Comparison of ENCODE assay signal across 8 cellular contexts in the genomic region with DNA sequence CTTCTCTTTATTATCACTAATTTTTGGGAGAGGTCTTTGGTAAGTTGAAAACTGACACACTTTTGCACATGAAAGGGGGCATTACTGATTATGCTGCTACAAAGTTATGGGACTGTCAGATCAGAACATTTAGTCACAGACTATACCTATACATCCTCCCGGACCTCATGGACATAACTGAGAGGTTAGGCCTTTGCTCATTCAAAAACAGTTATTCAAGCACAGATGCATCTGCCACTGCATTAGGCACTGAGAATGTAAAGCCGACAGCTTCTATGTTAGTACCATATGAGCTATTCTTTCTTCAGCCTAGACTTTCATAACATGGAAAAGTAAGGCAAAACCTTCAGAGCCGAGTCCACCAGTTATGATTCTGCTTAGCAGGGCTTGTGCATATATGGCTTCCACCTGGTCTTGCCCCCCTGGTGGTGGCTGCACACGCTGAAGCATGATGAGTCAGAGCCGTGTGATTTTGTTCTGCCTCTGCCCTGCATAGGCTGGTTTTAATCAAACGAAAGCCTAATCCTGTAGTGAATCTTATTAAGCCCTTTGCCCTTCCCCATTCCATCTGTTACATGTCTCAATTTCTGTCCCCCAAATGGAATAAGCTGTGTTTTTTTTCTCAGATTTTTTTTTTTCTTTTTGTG. TPM values are rescaled to one million over a fixed set of nuclear protein-coding genes. Genes with fewer than 3 reads are reported as not detected.
DNase-seq lines count a peak whose midpoint lies in the region; ATAC-seq and TF ChIP-seq lines count a peak whose summit lies in the region.

No MANE protein-coding gene starts in this region.

- ATAC-seq in activated CD8-positive, alpha-beta T cell treated with anti-CD3 and anti-CD28 coated beads for 36 hours: peak; percentile 82
- ATAC-seq in activated CD8-positive, alpha-beta T cell treated with anti-CD3 and anti-CD28 coated beads, Interleukin-2, amount 10 ng/mL, durations not matched to agents 7 days and 5 days: no peak

- no peaks in the 10 kb centered on the region for H3K79me2 ChIP-seq in MM.1S (ENCODE audit: low read length)

- POLR2A ChIA-PET in activated CD8-positive, alpha-beta T cell treated with anti-CD3 and anti-CD28 coated beads for 36 hours (lab: Charles Lee): interaction anchor here (1.0 kb wide), 1 partner anchor 15 kb away, joined by 4 read pairs; no protein-coding TSS in a partner anchor
- POLR2A ChIA-PET in activated CD8-positive, alpha-beta T cell treated with anti-CD3 and anti-CD28 coated beads, Interleukin-2, amount 10 ng/mL, durations not matched to agents 7 days and 5 days (lab: Charles Lee): no interaction called here

- no peaks in the 10 kb centered on the region for H3K9me2 ChIP-seq in MM.1S (replicated peaks; ENCODE audit: insufficient read depth, low read length)

- H3K27ac ChIP-seq in adrenal gland (peak overlapping the region in 3 of 5 donors; percentile 15 to 54 (median 40)), temporal lobe (ENCODE audit: low read depth, low read length) (peak overlapping the region; percentile 2), MM.1S (ENCODE audit: low read length) (no peak overlapping the region)

- H3K4me2 ChIP-seq in MM.1S (ENCODE audit: low read depth, low read length): no peak overlapping the region

- CTCF ChIA-PET in activated CD8-positive, alpha-beta T cell treated with anti-CD3 and anti-CD28 coated beads for 36 hours (lab: Charles Lee): interaction anchor here (0.6 to 2.2 kb wide), 9 partner anchors 13 to 155 kb away, joined by 3 to 7 read pairs (median 4); no protein-coding TSS in a partner anchor
- CTCF ChIA-PET in activated CD8-positive, alpha-beta T cell treated with anti-CD3 and anti-CD28 coated beads, Interleukin-2, amount 10 ng/mL, durations not matched to agents 7 days and 5 days (lab: Charles Lee): no interaction called here

- H3K4me3 ChIP-seq in adrenal gland (no peak overlapping the region), MM.1S (ENCODE audit: low read length) (no peak overlapping the region)

- no peak overlapping the region for H3K27ac Mint-ChIP-seq in activated CD8-positive, alpha-beta T cell treated with anti-CD3 and anti-CD28 coated beads for 36 hours
- H3K27ac Mint-ChIP-seq in activated CD8-positive, alpha-beta T cell treated with anti-CD3 and anti-CD28 coated beads, Interleukin-2, amount 10 ng/mL, durations not matched to agents 7 days and 5 days: no peak overlapping the region

- TF ChIP-seq POLR2A in adrenal gland (IDR thresholded peaks at IDR 0.05): no peak

- no peaks in the 10 kb centered on the region for H3K36me3 Mint-ChIP-seq in activated CD8-positive, alpha-beta T cell treated with anti-CD3 and anti-CD28 coated beads for 36 hours (ENCODE audit: low read depth)
- no peaks in the 10 kb centered on the region for H3K36me3 Mint-ChIP-seq in activated CD8-positive, alpha-beta T cell treated with anti-CD3 and anti-CD28 coated beads, Interleukin-2, amount 10 ng/mL, durations not matched to agents 7 days and 5 days (ENCODE audit: low read depth)

- intact Hi-C loops in activated CD8-positive, alpha-beta T cell treated with anti-CD3 and anti-CD28 coated beads for 36 hours (cut with micrococcal nuclease): no loop called here
- intact Hi-C loops in adrenal gland (cut with DNase I): no loop called here

- no peaks in the 10 kb centered on the region for H3K36me3 ChIP-seq in adrenal gland (replicated peaks in 1 of 2)
- no peaks in the 10 kb centered on the region for H3K36me3 ChIP-seq in MM.1S (replicated peaks; ENCODE audit: insufficient read depth, low read length)

- no peaks in the 10 kb centered on the region for H4K20me1 ChIP-seq in MM.1S (ENCODE audit: insufficient read depth, low read length)

- H3K4me1 Mint-ChIP-seq in activated CD8-positive, alpha-beta T cell treated with anti-CD3 and anti-CD28 coated beads for 36 hours (ENCODE audit: low read depth): no peaks in the 10 kb centered on the region
- no peaks in the 10 kb centered on the region for H3K4me1 Mint-ChIP-seq in activated CD8-positive, alpha-beta T cell treated with anti-CD3 and anti-CD28 coated beads, Interleukin-2, amount 10 ng/mL, durations not matched to agents 7 days and 5 days (ENCODE audit: low read depth)

- H3K27me3 ChIP-seq in adrenal gland (no peaks in the 10 kb centered on the region), MM.1S (replicated peaks; ENCODE audit: insufficient read depth, low read length) (no peaks in the 10 kb centered on the region)

- H3K27me3 Mint-ChIP-seq in activated CD8-positive, alpha-beta T cell treated with anti-CD3 and anti-CD28 coated beads for 36 hours: peaks cover 2% of the 10 kb centered on the region
- no peaks in the 10 kb centered on the region for H3K27me3 Mint-ChIP-seq in activated CD8-positive, alpha-beta T cell treated with anti-CD3 and anti-CD28 coated beads, Interleukin-2, amount 10 ng/mL, durations not matched to agents 7 days and 5 days (ENCODE audit: low read depth)

- H3F3A ChIP-seq in MM.1S (ENCODE audit: insufficient read depth, low read length): no peaks in the 10 kb centered on the region

- peaks cover 12 to 16% of the 10 kb centered on the region in 2 donors for H3K4me1 ChIP-seq in adrenal gland (replicated peaks in 1 of 2)
- no peaks in the 10 kb centered on the region for H3K4me1 ChIP-seq in MM.1S (ENCODE audit: low read length)

- H3K9me3 ChIP-seq in adrenal gland (replicated peaks in 1 of 3): no peaks in the 10 kb centered on the region
- no peaks in the 10 kb centered on the region for H3K9me3 ChIP-seq in MM.1S (replicated peaks; ENCODE audit: insufficient read depth, low read length)

- DNase-seq in activated CD8-positive, alpha-beta T cell treated with anti-CD3 and anti-CD28 coated beads for 36 hours: peak; percentile 48
- DNase-seq in activated CD8-positive, alpha-beta T cell treated with anti-CD3 and anti-CD28 coated beads, Interleukin-2, amount 10 ng/mL, durations not matched to agents 7 days and 5 days: no peak
- DNase-seq in NCI-H2081 treated with DMSO at 0.1 percent for 48 hours (lab: John Stamatoyannopoulos, UW) (peak; percentile 15), adrenal gland (peak; percentile 51 to 74 (median 70)), inferior parietal cortex (ENCODE audit: extremely low spot score) (peak; percentile 49), MM.1S (no peak)
- no peak for DNase-seq in effector CD4-positive, alpha-beta T cell

- H3K9ac ChIP-seq in MM.1S (ENCODE audit: low read length): no peak overlapping the region

- H3K4me3 Mint-ChIP-seq in activated CD8-positive, alpha-beta T cell treated with anti-CD3 and anti-CD28 coated beads for 36 hours: no peak overlapping the region
- H3K4me3 Mint-ChIP-seq in activated CD8-positive, alpha-beta T cell treated with anti-CD3 and anti-CD28 coated beads, Interleukin-2, amount 10 ng/mL, durations not matched to agents 7 days and 5 days: no peak overlapping the region

- TF ChIP-seq CTCF in activated CD8-positive, alpha-beta T cell treated with anti-CD3 and anti-CD28 coated beads for 36 hours (IDR thresholded peaks at IDR 0.05): peak; percentile 39
- TF ChIP-seq CTCF in adrenal gland (IDR thresholded peaks at IDR 0.05) (peak; percentile 21 to 57 (median 50)), MM.1S (IDR thresholded peaks at IDR 0.05; ENCODE audit: low read length) (no peak)

- whole genome bisulfite sequencing in adrenal gland, 4 donors: 32 to 59% (median 53%) methylated on average over 5 to 6 of the region's 6 CpGs

- H3K9me3 Mint-ChIP-seq in activated CD8-positive, alpha-beta T cell treated with anti-CD3 and anti-CD28 coated beads for 36 hours: no peaks in the 10 kb centered on the region
- no peaks in the 10 kb centered on the region for H3K9me3 Mint-ChIP-seq in activated CD8-positive, alpha-beta T cell treated with anti-CD3 and anti-CD28 coated beads, Interleukin-2, amount 10 ng/mL, durations not matched to agents 7 days and 5 days (ENCODE audit: insufficient read depth)

- H2AFZ ChIP-seq in MM.1S (ENCODE audit: low read length): no peak overlapping the region

RNA-seq across cellular contexts. Expression of gene RNU6-8, which starts 21.8 kb away (rescaled TPM):
- not detected for total RNA-seq in activated CD8-positive, alpha-beta T cell treated with anti-CD3 and anti-CD28 coated beads for 36 hours
- total RNA-seq in activated CD8-positive, alpha-beta T cell treated with anti-CD3 and anti-CD28 coated beads, Interleukin-2, amount 10 ng/mL, durations not matched to agents 7 days and 5 days: not detected
- total RNA-seq in adrenal gland (not detected), temporal lobe (not detected)
- polyA plus RNA-seq in adrenal gland: not detected

RNA-seq across cellular contexts. Expression of gene RNU6-7, which starts 23.0 kb away (rescaled TPM):
- total RNA-seq in activated CD8-positive, alpha-beta T cell treated with anti-CD3 and anti-CD28 coated beads for 36 hours: not detected
- total RNA-seq in activated CD8-positive, alpha-beta T cell treated with anti-CD3 and anti-CD28 coated beads, Interleukin-2, amount 10 ng/mL, durations not matched to agents 7 days and 5 days: not detected
- total RNA-seq in adrenal gland (not detected), temporal lobe (not detected)
- not detected for polyA plus RNA-seq in adrenal gland

Comparison
In these comparisons a context has a peak if more than half of its experiments do, and no peak if none do; other contexts are left out.
1. DNase-seq: peak in activated CD8-positive, alpha-beta T cell treated with anti-CD3 and anti-CD28 coated beads for 36 hours (single experiment), NCI-H2081 treated with DMSO at 0.1 percent for 48 hours (single experiment), adrenal gland (7 of 7) and inferior parietal cortex (single experiment); none in activated CD8-positive, alpha-beta T cell treated with anti-CD3 and anti-CD28 coated beads, Interleukin-2, amount 10 ng/mL, durations not matched to agents 7 days and 5 days (single experiment), MM.1S (single experiment) and effector CD4-positive, alpha-beta T cell (single experiment).